ENCODE assay signal across 30 cellular contexts in genomic region chr2:8983571-8983970, GRCh38. TPM values are rescaled to one million over a fixed set of nuclear protein-coding genes. Genes with fewer than 3 reads are reported as not detected.
A peak's percentile ranks its signal among the peaks of the same experiment; 100 is the strongest.
DNase-seq lines count a peak whose midpoint lies in the region; ATAC-seq, FAIRE-seq and TF ChIP-seq lines count a peak whose summit lies in the region.
"Had no signal": no experiment of that assay in that cellular context is flagged by ENCODE, and none has a peak within 500 bp of the region (broad histone marks: within the 10 kb centered on the region; RNA-seq: fewer than 3 reads in every experiment).

No MANE protein-coding gene starts in this region.

- H3K4me1 ChIP-seq in A549 (peaks cover 22% of the 10 kb centered on the region), adipocyte (ENCODE audit: control insufficient read depth, insufficient read depth, low read length) (peaks cover 43% of the 10 kb centered on the region)
- H3K4me1 ChIP-seq: vagina had no signal

- POLR2A ChIA-PET in A549 (lab: Yijun Ruan, JAX) = no interaction called here

- TF ChIP-seq EP300 in A549 (IDR thresholded peaks at IDR 0.05) = no peak

- peak overlapping the region; percentile 29 for H3K9ac ChIP-seq in adipocyte (ENCODE audit: low read length)

- no peak for TF ChIP-seq RAD21 in A549 (conservative IDR thresholded peaks at IDR 0.05 in 1 of 2, IDR thresholded peaks at IDR 0.05 in 1 of 2)

- peak; percentile 51 for FAIRE-seq in A549 (lab: Jason Lieb, UNC)

- CTCF ChIA-PET in A549 (lab: Yijun Ruan, JAX) = no interaction called here

- no peaks in the 10 kb centered on the region for H3K27me3 ChIP-seq in adipocyte (replicated peaks; ENCODE audit: control insufficient read depth, insufficient read depth, low read length)
- H3K27me3 ChIP-seq: cardiac muscle cell, esophagus muscularis mucosa, left lung, vagina had no signal

- 93% methylated on average over 1 of the region's 1 CpG for WGBS in A549 (ENCODE audit: missing lambda C conversion rate)

- no peak for TF ChIP-seq CTCF in A549 (IDR thresholded peaks at IDR 0.05)
- TF ChIP-seq CTCF in fibroblast of villous mesenchyme (IDR thresholded peaks at IDR 0.05; ENCODE audit: insufficient read depth, low read depth, low read length) = no peak

- ATAC-seq in A549 (no peak), GM18520 (IDR thresholded peaks at IDR 0.05; ENCODE audit: unreplicated experiment) (no peak), HG03565 (IDR thresholded peaks at IDR 0.05; ENCODE audit: unreplicated experiment) (no peak), GM21447 (IDR thresholded peaks at IDR 0.05; ENCODE audit: unreplicated experiment) (no peak)
- ATAC-seq: activated CD8-positive, alpha-beta memory T cell treated with anti-CD3 and anti-CD28 coated beads, Interleukin-2, amount 10 ng/mL, durations not matched to agents 7 days and 5 days; activated T-cell treated with anti-CD3 and anti-CD28 coated beads, Interleukin-2, amount 50 U/mL, for 72 hours; effector memory CD8-positive, alpha-beta T cell; left lung; stimulated activated naive CD8-positive, alpha-beta T cell treated with anti-CD3 and anti-CD28 coated beads, Interleukin-15, Interleukin-2, amounts not matched to agents 100 U/mL and 50 U/mL, for 24 hours had no signal

- H3K9me3 ChIP-seq in A549 (no peaks in the 10 kb centered on the region), adipocyte (ENCODE audit: control insufficient read depth, low read length) (no peaks in the 10 kb centered on the region)
- H3K9me3 ChIP-seq: esophagus muscularis mucosa, left lung, vagina had no signal

- peak overlapping the region; percentile 8; the same call in 2 of the 3 replicates for H3K4me2 ChIP-seq in A549

- DNase-seq in A549 (ENCODE audit: low read depth in 1 of 2, low spot score in 1 of 2) (no peak), NAMALWA (ENCODE audit: low spot score) (peak; percentile 8), adipocyte (ENCODE audit: low read depth) (peak; percentile 29), fibroblast of villous mesenchyme (ENCODE audit: low read depth) (peak; percentile 10), pons (ENCODE audit: low spot score) (no peak)
- DNase-seq: activated CD4-positive, alpha-beta T cell treated with anti-CD3 and anti-CD28 coated beads, Interleukin-2, amount 10 ng/mL, durations not matched to agents 7 days and 5 days; activated CD8-positive, alpha-beta memory T cell treated with anti-CD3 and anti-CD28 coated beads, Interleukin-2, amount 10 ng/mL, durations not matched to agents 7 days and 5 days; activated naive CD4-positive, alpha-beta T cell treated with anti-CD3 and anti-CD28 coated beads for 36 hours; activated T-cell treated with anti-CD3 and anti-CD28 coated beads, Interleukin-2, amount 50 U/mL, for 72 hours; amniotic stem cell; CD4-positive, alpha-beta T cell; effector memory CD8-positive, alpha-beta T cell; EL; hypothalamus; immature natural killer cell; left lung; mesendoderm; NCI-H1092; NCI-H187 treated with DMSO at 0.1 percent for 48 hours; nucleus accumbens; stimulated activated naive CD8-positive, alpha-beta T cell treated with anti-CD3 and anti-CD28 coated beads, Interleukin-15, Interleukin-2, amounts not matched to agents 100 U/mL and 50 U/mL, for 24 hours had no signal

- no peak overlapping the region for H3K4me3 ChIP-seq in A549
- H3K4me3 ChIP-seq in adipocyte (ENCODE audit: low read length) = no peak overlapping the region
- H3K4me3 ChIP-seq in fibroblast of villous mesenchyme (ENCODE audit: low read depth, low read length) = no peak overlapping the region
- H3K4me3 ChIP-seq: cardiac muscle cell, coronary artery, esophagus muscularis mucosa, left lung, vagina had no signal

- peak overlapping the region; percentile 1 to 42; a peak in 3 of 6 replicates for H3K27ac ChIP-seq in A549
- H3K27ac ChIP-seq: 22Rv1, cardiac muscle cell, coronary artery, esophagus muscularis mucosa, vagina had no signal

- TF ChIP-seq POLR2A in A549 (IDR thresholded peaks at IDR 0.05; ENCODE audit: low read length) = no peak

- no peaks in the 10 kb centered on the region for H3K36me3 ChIP-seq in adipocyte (ENCODE audit: control insufficient read depth, insufficient read depth, low read length, severe bottlenecking)
- H3K36me3 ChIP-seq: cardiac muscle cell, esophagus muscularis mucosa, left lung, vagina had no signal

TF ChIP-seq in A549, 52 proteins besides CTCF, POLR2A, EP300 and RAD21:
- TF ChIP-seq TFCP2L1 (CRISPR knock-in tag; IDR thresholded peaks at IDR 0.05) (no peak), REST (IDR thresholded peaks at IDR 0.05) (no peak), RFX5 (IDR thresholded peaks at IDR 0.05) (no peak), POLR2AphosphoS2 (conservative IDR thresholded peaks at IDR 0.05; ENCODE audit: low read length) (no peak), HES2 (IDR thresholded peaks at IDR 0.05) (no peak), MYC (IDR thresholded peaks at IDR 0.05; ENCODE audit: borderline replicate concordance, low read length) (no peak)
TF ChIP-seq in A549: peak in this region for 0.

RNA-seq across cellular contexts. Expression of gene MBOAT2, which starts 19.9 kb away (rescaled TPM):
- 32.3 and 33.3 TPM in 2 replicates for polyA plus RNA-seq in A549 (2011; rRNA removed)
- polyA plus RNA-seq in A549 (2012; cell fraction: cytosol; rRNA removed) = 9.8 and 11.5 TPM in 2 replicates
- polyA plus RNA-seq in A549 (2012; cell fraction: nucleus; rRNA removed) = 9.3 and 19.7 TPM in 2 replicates
- polyA plus RNA-seq in A549 (2017; fragmentation: RNase III; extraction: RNeasy Plus Mini Kit Qiagen cat#74134 plus additional on column Dnase treatment) = 31.1 to 37.3 TPM (median 33.1 TPM) in 3 replicates
- polyA minus RNA-seq in A549 (2011; rRNA and poly(A)+ RNA removed) = 22.0 and 30.8 TPM in 2 replicates
- 33.5 and 72.5 TPM in 2 replicates for total RNA-seq in fibroblast of villous mesenchyme
- polyA plus RNA-seq: IgD-negative memory B cell had no signal

Comparison
In these comparisons a context has a peak if more than half of its experiments do, and no peak if none do; other contexts are left out.
1. DNase-seq: peak in NAMALWA (single experiment), adipocyte (single experiment) and fibroblast of villous mesenchyme (single experiment); none in A549 (0 of 2) and pons (single experiment).